ENCODE assay signal across 10 cellular contexts in genomic region chr6:109308018-109308492, GRCh38.
DNase-seq lines count a peak whose midpoint lies in the region; ATAC-seq lines count a peak whose summit lies in the region.
"Had no signal": no experiment of that assay in that cellular context is flagged by ENCODE, and none has a peak within 500 bp of the region (broad histone marks: within the 10 kb centered on the region; RNA-seq: fewer than 3 reads in every experiment).

No MANE protein-coding gene starts in this region.

- H3K56ac ChIP-seq in mesendoderm (ENCODE audit: low read length): no peak overlapping the region

- H4K8ac ChIP-seq in mesendoderm (ENCODE audit: low read depth, low read length): no peak overlapping the region

- H2BK15ac ChIP-seq in mesendoderm (replicated peaks; ENCODE audit: low read depth): no peak overlapping the region

- H3K4me1 ChIP-seq in mesendoderm (ENCODE audit: control insufficient read depth, low read depth, low read length): peaks cover 13% of the 10 kb centered on the region

- H3K9me3 Mint-ChIP-seq in naive thymus-derived CD8-positive, alpha-beta T cell: no peaks in the 10 kb centered on the region

- H2BK5ac ChIP-seq in mesendoderm (ENCODE audit: low read length): no peak overlapping the region

- POLR2A ChIA-PET in naive thymus-derived CD8-positive, alpha-beta T cell (lab: Charles Lee): no interaction called here

- H3K4me3 Mint-ChIP-seq in naive thymus-derived CD8-positive, alpha-beta T cell: no peak overlapping the region

- no peak overlapping the region for H3K4me2 ChIP-seq in mesendoderm (ENCODE audit: low read length)

- H3K27me3 ChIP-seq in mesendoderm (ENCODE audit: insufficient read depth, low read length, poor library complexity): no peaks in the 10 kb centered on the region

- no peak for ATAC-seq in HG02840 (IDR thresholded peaks at IDR 0.05; ENCODE audit: low FRiP score, unreplicated experiment)
- no peak for ATAC-seq in naive thymus-derived CD8-positive, alpha-beta T cell

- H3K27me3 Mint-ChIP-seq in naive thymus-derived CD8-positive, alpha-beta T cell: peaks cover 0 to 1% (median 0%) of the 10 kb centered on the region in 5 donors

- no peaks in the 10 kb centered on the region for H3K79me2 ChIP-seq in mesendoderm (ENCODE audit: control insufficient read depth, insufficient read depth, low read length)

- peak overlapping the region in 1 of 10 donors; percentile 23 for H3K27ac Mint-ChIP-seq in naive thymus-derived CD8-positive, alpha-beta T cell

- no peak overlapping the region for H3K27ac ChIP-seq in mesendoderm (ENCODE audit: low read depth, low read length)
- H3K27ac ChIP-seq: VCaP had no signal

- no peak overlapping the region for H2BK120ac ChIP-seq in mesendoderm (ENCODE audit: low read depth, low read length)

- H3K79me1 ChIP-seq in mesendoderm (ENCODE audit: low read length): no peaks in the 10 kb centered on the region

- peak; percentile 11 to 16 for DNase-seq in stimulated activated CD4-positive, alpha-beta T cell treated with anti-CD3 and anti-CD28 coated beads, Interleukin-12 subunit alpha, Interleukin-12 subunit beta, amount 100 ng/mL, for 24 hours (ENCODE audit: low read depth in 2 of 2)
- DNase-seq in stimulated activated CD4-positive, alpha-beta T cell treated with anti-CD3 and anti-CD28 coated beads, Interleukin-4, amount 100 ng/mL, for 1 hour: no peak
- DNase-seq in astrocyte of the hippocampus (ENCODE audit: low read depth, low spot score) (peak; percentile 36), mesendoderm (peak; percentile 37), NCI-H2107 (lab: John Stamatoyannopoulos, UW) (no peak), nucleus accumbens (lab: John Stamatoyannopoulos, UW) (no peak)
- DNase-seq in naive thymus-derived CD8-positive, alpha-beta T cell: no peak
- DNase-seq: DND-41 had no signal

- H3K4me3 ChIP-seq in mesendoderm (ENCODE audit: low read length): no peak overlapping the region

- H3K23ac ChIP-seq in mesendoderm (ENCODE audit: low read length): no peak overlapping the region

- H2AK5ac ChIP-seq in mesendoderm (ENCODE audit: low read length): no peak overlapping the region

- no peak overlapping the region for H3K18ac ChIP-seq in mesendoderm (ENCODE audit: low read length)

- WGBS in mesendoderm (ENCODE audit: extremely low coverage, insufficient coverage, low lambda C conversion rate): no CpG with 5 or more reads among the region's 5 CpGs

- no peaks in the 10 kb centered on the region for H3K36me3 Mint-ChIP-seq in naive thymus-derived CD8-positive, alpha-beta T cell

- peaks cover 0 to 22% (median 0%) of the 10 kb centered on the region in 4 donors for H3K4me1 Mint-ChIP-seq in naive thymus-derived CD8-positive, alpha-beta T cell

- H4K5ac ChIP-seq in mesendoderm (ENCODE audit: low read length): no peak overlapping the region

- no peaks in the 10 kb centered on the region for H3K36me3 ChIP-seq in mesendoderm (ENCODE audit: control insufficient read depth, insufficient read depth, low read length)

- no peak overlapping the region for H3K4ac ChIP-seq in mesendoderm (ENCODE audit: low read depth, low read length)

- no peak overlapping the region for H3K9ac ChIP-seq in mesendoderm (ENCODE audit: low read length)

Comparison
In these comparisons a context has a peak if more than half of its experiments do, and no peak if none do; other contexts are left out.
1. DNase-seq: peak in stimulated activated CD4-positive, alpha-beta T cell treated with anti-CD3 and anti-CD28 coated beads, Interleukin-12 subunit alpha, Interleukin-12 subunit beta, amount 100 ng/mL, for 24 hours (2 of 2), astrocyte of the hippocampus (single experiment) and mesendoderm (single experiment); none in stimulated activated CD4-positive, alpha-beta T cell treated with anti-CD3 and anti-CD28 coated beads, Interleukin-4, amount 100 ng/mL, for 1 hour (single experiment), NCI-H2107 (single experiment), nucleus accumbens (0 of 56) and naive thymus-derived CD8-positive, alpha-beta T cell (0 of 10).